Comparison of ENCODE assay signal across 10 cellular contexts in the genomic region with DNA sequence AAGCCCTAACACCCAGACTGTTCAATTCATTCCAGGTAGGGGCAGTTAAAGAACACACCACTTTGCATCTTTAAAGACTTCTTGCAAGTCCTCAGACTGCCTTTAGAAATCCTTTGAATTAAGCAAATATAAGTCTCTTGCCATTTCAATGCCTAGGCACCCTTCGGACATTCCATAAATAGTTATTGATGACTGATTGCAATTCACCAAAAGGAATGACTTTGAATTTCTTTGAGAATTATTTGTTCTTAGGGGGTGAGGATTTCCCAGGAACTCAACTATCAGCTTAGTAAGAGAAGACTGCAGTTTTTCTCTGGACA. TPM values are rescaled to one million over a fixed set of nuclear protein-coding genes. Genes with fewer than 3 reads are reported as not detected.
DNase-seq lines count a peak whose midpoint lies in the region; ATAC-seq and TF ChIP-seq lines count a peak whose summit lies in the region.
"Had no signal": no experiment of that assay in that cellular context is flagged by ENCODE, and none has a peak within 500 bp of the region (broad histone marks: within the 10 kb centered on the region; RNA-seq: fewer than 3 reads in every experiment).

No MANE protein-coding gene starts in this region.

- H3K27ac Mint-ChIP-seq in stimulated activated naive CD8-positive, alpha-beta T cell treated with anti-CD3 and anti-CD28 coated beads, Interleukin-15, Interleukin-2, amounts not matched to agents 100 ng/mL and 50 ng/mL, for 24 hours, result no peak overlapping the region

- no TSS peak for BruUV-seq in mammary epithelial cell (replicated peaks; lab: Mats Ljungman, UMichigan)

- CTCF ChIA-PET in mammary epithelial cell (lab: Charles Lee; ENCODE audit: low non-redundant PET), result no interaction called here

- dilution Hi-C loops in mammary epithelial cell (cut with HindIII; ENCODE audit: low sequenced_read_pairs), result no loop called here

- in situ Hi-C loops in mammary epithelial cell (cut with MboI; ENCODE audit: low sequenced_read_pairs in 2 of 2), result no loop called here

- H3K27me3 ChIP-seq in mammary epithelial cell (ENCODE audit: insufficient read depth, low read length) (peaks cover 11% of the 10 kb centered on the region), muscle layer of duodenum (ENCODE audit: low read depth, low read length) (no peaks in the 10 kb centered on the region)

- H3K27me3 Mint-ChIP-seq in stimulated activated naive CD8-positive, alpha-beta T cell treated with anti-CD3 and anti-CD28 coated beads, Interleukin-15, Interleukin-2, amounts not matched to agents 100 ng/mL and 50 ng/mL, for 24 hours, result peaks cover 26% of the 10 kb centered on the region

- peak overlapping the region; percentile 81 for H3K4me2 ChIP-seq in mammary epithelial cell (ENCODE audit: insufficient read depth, low read depth, low read length)

- H3K9me3 Mint-ChIP-seq in stimulated activated naive CD8-positive, alpha-beta T cell treated with anti-CD3 and anti-CD28 coated beads, Interleukin-15, Interleukin-2, amounts not matched to agents 100 ng/mL and 50 ng/mL, for 24 hours, result no peaks in the 10 kb centered on the region

- no peaks in the 10 kb centered on the region for H3K36me3 ChIP-seq in mammary epithelial cell (ENCODE audit: insufficient read depth, low read length)
- H3K36me3 ChIP-seq in muscle layer of duodenum (ENCODE audit: control insufficient read depth in 1 of 2, insufficient read depth in 2 of 2, low read length in 2 of 2), result no peaks in the 10 kb centered on the region

- H3K9ac ChIP-seq in mammary epithelial cell (ENCODE audit: insufficient read depth, low read length), result no peak overlapping the region

- no peak for DNase-seq in stimulated activated naive CD8-positive, alpha-beta T cell treated with anti-CD3 and anti-CD28 coated beads, Interleukin-15, Interleukin-2, amounts not matched to agents 100 U/mL and 50 U/mL, for 24 hours
- DNase-seq in mammary epithelial cell (no peak), amniotic stem cell (lab: John Stamatoyannopoulos, UW) (no peak), occipital lobe (lab: John Stamatoyannopoulos, UW) (no peak), NCI-H526 treated with DMSO at 0.1 percent for 48 hours (lab: John Stamatoyannopoulos, UW) (no peak)

- H3K9me3 ChIP-seq in mammary epithelial cell (replicated peaks; ENCODE audit: insufficient read depth, low read length) (no peaks in the 10 kb centered on the region), muscle layer of duodenum (ENCODE audit: control insufficient read depth in 1 of 2, low read length in 2 of 2) (no peaks in the 10 kb centered on the region)

- peak overlapping the region; percentile 47 for H3K4me3 Mint-ChIP-seq in stimulated activated naive CD8-positive, alpha-beta T cell treated with anti-CD3 and anti-CD28 coated beads, Interleukin-15, Interleukin-2, amounts not matched to agents 100 ng/mL and 50 ng/mL, for 24 hours

- H3K27ac ChIP-seq in mammary epithelial cell (ENCODE audit: insufficient read depth, low read depth, low read length) (no peak overlapping the region), muscle layer of duodenum (ENCODE audit: low read length) (no peak overlapping the region)

- intact Hi-C loops in mammary epithelial cell (cut with micrococcal nuclease), result loop anchor here (1.0 kb wide), 1 partner anchor 40 kb away; no protein-coding TSS in a partner anchor

- no peaks in the 10 kb centered on the region for H4K20me1 ChIP-seq in mammary epithelial cell (ENCODE audit: insufficient read depth, low read length)

- no peak for TF ChIP-seq CTCF in mammary epithelial cell (conservative IDR thresholded peaks at IDR 0.05 in 1 of 2, IDR thresholded peaks at IDR 0.05 in 1 of 2; ENCODE audit: extremely low read depth in 1 of 2, insufficient read depth in 1 of 2, low read depth in 1 of 2, low read length in 2 of 2)

- H3K4me1 Mint-ChIP-seq in stimulated activated naive CD8-positive, alpha-beta T cell treated with anti-CD3 and anti-CD28 coated beads, Interleukin-15, Interleukin-2, amounts not matched to agents 100 ng/mL and 50 ng/mL, for 24 hours (ENCODE audit: low read depth), result peaks cover 33% of the 10 kb centered on the region

- no peaks in the 10 kb centered on the region for H3K36me3 Mint-ChIP-seq in stimulated activated naive CD8-positive, alpha-beta T cell treated with anti-CD3 and anti-CD28 coated beads, Interleukin-15, Interleukin-2, amounts not matched to agents 100 ng/mL and 50 ng/mL, for 24 hours (ENCODE audit: low read depth)

- H2AFZ ChIP-seq in mammary epithelial cell (ENCODE audit: low read depth, low read length), result peak overlapping the region; percentile 76

- ATAC-seq in stimulated activated naive CD8-positive, alpha-beta T cell treated with anti-CD3 and anti-CD28 coated beads, Interleukin-15, Interleukin-2, amounts not matched to agents 100 U/mL and 50 U/mL, for 24 hours, result no peak
- no peak for ATAC-seq in GM21381 (IDR thresholded peaks at IDR 0.05; ENCODE audit: unreplicated experiment)

- H3K4me1 ChIP-seq in mammary epithelial cell (ENCODE audit: insufficient read depth, low read length) (peaks cover 6% of the 10 kb centered on the region), muscle layer of duodenum (ENCODE audit: control insufficient read depth in 1 of 2, insufficient read depth in 2 of 2, low read length in 2 of 2) (peaks cover 0 to 8% of the 10 kb centered on the region in 2 donors)

- WGBS in mammary epithelial cell (ENCODE audit: low coverage, missing lambda C conversion rate), result 94% methylated on average over 1 of the region's 1 CpG

- H3K79me2 ChIP-seq in mammary epithelial cell (ENCODE audit: insufficient read depth, low read length), result no peaks in the 10 kb centered on the region

- H3K4me3 ChIP-seq in mammary epithelial cell (replicated peaks in 1 of 3; ENCODE audit: insufficient read depth in 1 of 3, low read depth in 2 of 3, low read length in 3 of 3), result peak overlapping the region in 1 of 3 experiments; percentile 49
- H3K4me3 ChIP-seq in muscle layer of duodenum (ENCODE audit: low read depth in 1 of 2, low read length in 2 of 2), result peak overlapping the region; percentile 70 to 79

RNA-seq across cellular contexts. Expression of a gene that starts 0.5 kb away (rescaled TPM):
- 1 to 10 TPM; 2.3 to 5.0 TPM for total RNA-seq in mammary epithelial cell
- 0.74 TPM for polyA plus RNA-seq in mammary epithelial cell
- polyA minus RNA-seq in mammary epithelial cell, result 0.31 TPM
- total RNA-seq in occipital lobe, result 158 TPM

RNA-seq across cellular contexts. Expression of a gene that starts 12.9 kb away (rescaled TPM):
- total RNA-seq in mammary epithelial cell (not detected), occipital lobe (0.16 TPM)
- not detected for polyA plus RNA-seq in mammary epithelial cell
- polyA minus RNA-seq in mammary epithelial cell, result not detected
- total RNA-seq: HT-29 had no signal

RNA-seq across cellular contexts. Expression of a gene that starts 27.5 kb away (rescaled TPM):
- not detected for total RNA-seq in mammary epithelial cell
- not detected for polyA plus RNA-seq in mammary epithelial cell
- polyA minus RNA-seq in mammary epithelial cell, result not detected
- 0.16 TPM for total RNA-seq in occipital lobe
- total RNA-seq: HT-29, pulmonary artery endothelial cell had no signal

RNA-seq across cellular contexts. Expression of a gene that starts 57.8 kb away (rescaled TPM):
- not detected for total RNA-seq in mammary epithelial cell
- not detected for polyA plus RNA-seq in mammary epithelial cell
- polyA minus RNA-seq in mammary epithelial cell, result not detected
- not detected for total RNA-seq in occipital lobe
- total RNA-seq: HT-29, pulmonary artery endothelial cell had no signal

Comparison
In these comparisons a context has a peak if more than half of its experiments do, and no peak if none do; other contexts are left out.
1. RNA of a gene that starts 0.5 kb away (total RNA-seq): 158 TPM in occipital lobe (single experiment); 2.3 to 5.0 TPM in mammary epithelial cell; every median in the first group is over 10 times any median in the second.